17 cellular contexts compared by ENCODE assay signal in genomic region chr4:48065587-48066052, GRCh38. TPM values are rescaled to one million over a fixed set of nuclear protein-coding genes. Genes with fewer than 3 reads are reported as not detected.
DNase-seq lines count a peak whose midpoint lies in the region; ATAC-seq and TF ChIP-seq lines count a peak whose summit lies in the region.
"Had no signal": no experiment of that assay in that cellular context is flagged by ENCODE, and none has a peak within 500 bp of the region (broad histone marks: within the 10 kb centered on the region; RNA-seq: fewer than 3 reads in every experiment).

No MANE protein-coding gene starts in this region.

- peak; percentile 14 for TF ChIP-seq CTCF in GM10266 (IDR thresholded peaks at IDR 0.05; ENCODE audit: control insufficient read depth, insufficient read depth, low read depth, missing control alignments)

- DNase-seq in GM10266 (ENCODE audit: extremely low spot score) (peak; percentile 32), H4 (ENCODE audit: low spot score) (no peak), hypothalamus (lab: John Stamatoyannopoulos, UW) (no peak), DMS53 (lab: John Stamatoyannopoulos, UW) (no peak)
- DNase-seq: activated CD4-positive, alpha-beta T cell treated with anti-CD3 and anti-CD28 coated beads for 4 hours; AML-193; aorta; endodermal cell; hippocampal formation; midbrain; NCI-H446 treated with DMSO at 0.1 percent for 48 hours had no signal

- ATAC-seq in GM18907 (IDR thresholded peaks at IDR 0.05; ENCODE audit: unreplicated experiment) (peak; percentile 87), HG02571 (IDR thresholded peaks at IDR 0.05; ENCODE audit: unreplicated experiment) (peak; percentile 64), HG03378 (IDR thresholded peaks at IDR 0.05; ENCODE audit: unreplicated experiment) (peak; percentile 86), GM19467 (IDR thresholded peaks at IDR 0.05; ENCODE audit: unreplicated experiment) (no peak)

RNA-seq across cellular contexts. Expression of gene NIPAL1, which starts 49.0 kb away (rescaled TPM):
- 0.37 and 1.5 TPM in 2 replicates for total RNA-seq in H4 (2014; rRNA removed; shearing (Covaris generic))

RNA-seq across cellular contexts. Expression of gene CNGA1, which starts 49.1 kb away (rescaled TPM):
- total RNA-seq in H4 (2014; rRNA removed; shearing (Covaris generic)), result not detected in 2 replicates
- total RNA-seq: LHCN-M2, SJSA1 had no signal
